20 cellular contexts compared by ENCODE assay signal in genomic region chr9:95036676-95037075, GRCh38.
DNase-seq lines count a peak whose midpoint lies in the region; ATAC-seq and TF ChIP-seq lines count a peak whose summit lies in the region.
"Had no signal": no experiment of that assay in that cellular context is flagged by ENCODE, and none has a peak within 500 bp of the region (broad histone marks: within the 10 kb centered on the region; RNA-seq: fewer than 3 reads in every experiment).

No MANE protein-coding gene starts in this region.

- DNase-seq in activated T-cell treated with anti-CD3 and anti-CD28 coated beads, Interleukin-2, amount 50 U/mL, for 72 hours, result no peak
- DNase-seq in activated T-cell treated with anti-CD3 and anti-CD28 coated beads, Interleukin-2, amount 50 U/mL, for 24 hours, result no peak
- DNase-seq in globus pallidus (ENCODE audit: low spot score), result peak; percentile 76
- DNase-seq in vagina (ENCODE audit: extremely low spot score in 2 of 2), result no peak
- no peak for DNase-seq in KG1 (lab: John Stamatoyannopoulos, UW)
- DNase-seq in middle frontal gyrus (ENCODE audit: extremely low spot score, low spot score), result no peak
- DNase-seq: 8988T; activated B cell treated with CpG ODN at 0.5 μM for 24 hours; activated CD8-positive, alpha-beta T cell treated with anti-CD3 and anti-CD28 coated beads for 36 hours; activated naive CD8-positive, alpha-beta T cell treated with anti-CD3 and anti-CD28 coated beads for 36 hours; activated T-cell treated with anti-CD3 and anti-CD28 coated beads, Interleukin-2, amount 50 U/mL, for 48 hours; naive B cell; NCI-H1048; NCI-H2081; NCI-H524 treated with DMSO at 0.1 percent for 48 hours had no signal

- H3K36me3 ChIP-seq in rectal smooth muscle tissue (ENCODE audit: control insufficient read depth, insufficient read depth, low read length) (no peaks in the 10 kb centered on the region), vagina (peaks cover 0 to 4% of the 10 kb centered on the region in 2 donors)

- H3K4me1 ChIP-seq in rectal smooth muscle tissue (ENCODE audit: control insufficient read depth, insufficient read depth, low read length) (peaks cover 49% of the 10 kb centered on the region), vagina (peaks cover 84% of the 10 kb centered on the region)

- no peak for ATAC-seq in activated T-cell treated with anti-CD3 and anti-CD28 coated beads, Interleukin-2, amount 50 U/mL, for 72 hours (replicated peaks in 1 of 2)
- ATAC-seq in HG03439 (IDR thresholded peaks at IDR 0.05; ENCODE audit: unreplicated experiment), result no peak
- ATAC-seq: activated CD8-positive, alpha-beta T cell treated with anti-CD3 and anti-CD28 coated beads for 36 hours; HCT116 had no signal

- H3K36me3 Mint-ChIP-seq in activated T-cell treated with anti-CD3 and anti-CD28 coated beads, Interleukin-2, amount 50 U/mL, for 72 hours (ENCODE audit: insufficient read depth in 2 of 2), result no peaks in the 10 kb centered on the region
- H3K36me3 Mint-ChIP-seq in activated T-cell treated with anti-CD3 and anti-CD28 coated beads, Interleukin-2, amount 50 U/mL, for 24 hours (ENCODE audit: low read depth), result peaks cover 1% of the 10 kb centered on the region

- H3K9me3 ChIP-seq in vagina, result no peaks in the 10 kb centered on the region
- H3K9me3 ChIP-seq: BLaER1 treated with 17β-estradiol and CSF1 and Interleukin-3, amounts not matched to agents 10 nM and 100 nM had no signal

- peak overlapping the region; percentile 31 for H3K27ac Mint-ChIP-seq in activated T-cell treated with anti-CD3 and anti-CD28 coated beads, Interleukin-2, amount 50 U/mL, for 72 hours
- no peak overlapping the region for H3K27ac Mint-ChIP-seq in activated T-cell treated with anti-CD3 and anti-CD28 coated beads, Interleukin-2, amount 50 U/mL, for 24 hours
- H3K27ac Mint-ChIP-seq: activated B cell treated with CpG ODN at 0.5 μM for 24 hours; activated CD8-positive, alpha-beta T cell treated with anti-CD3 and anti-CD28 coated beads for 36 hours; activated naive CD8-positive, alpha-beta T cell treated with anti-CD3 and anti-CD28 coated beads for 36 hours had no signal

- no peaks in the 10 kb centered on the region for H3K4me1 Mint-ChIP-seq in activated T-cell treated with anti-CD3 and anti-CD28 coated beads, Interleukin-2, amount 50 U/mL, for 72 hours (ENCODE audit: low read depth)
- H3K4me1 Mint-ChIP-seq in activated T-cell treated with anti-CD3 and anti-CD28 coated beads, Interleukin-2, amount 50 U/mL, for 24 hours (ENCODE audit: low read depth), result no peaks in the 10 kb centered on the region
- H3K4me1 Mint-ChIP-seq: activated B cell treated with CpG ODN at 0.5 μM for 24 hours; activated naive CD8-positive, alpha-beta T cell treated with anti-CD3 and anti-CD28 coated beads for 36 hours had no signal

- H3K9me3 Mint-ChIP-seq in activated T-cell treated with anti-CD3 and anti-CD28 coated beads, Interleukin-2, amount 50 U/mL, for 72 hours, result no peaks in the 10 kb centered on the region
- H3K9me3 Mint-ChIP-seq in activated T-cell treated with anti-CD3 and anti-CD28 coated beads, Interleukin-2, amount 50 U/mL, for 24 hours, result no peaks in the 10 kb centered on the region
- H3K9me3 Mint-ChIP-seq: activated B cell treated with CpG ODN at 0.5 μM for 24 hours; activated CD8-positive, alpha-beta T cell treated with anti-CD3 and anti-CD28 coated beads for 36 hours; activated naive CD8-positive, alpha-beta T cell treated with anti-CD3 and anti-CD28 coated beads for 36 hours; naive B cell had no signal

- H3K4me3 ChIP-seq in rectal smooth muscle tissue (ENCODE audit: low read length) (peak overlapping the region; percentile 19), vagina (no peak overlapping the region)
- H3K4me3 ChIP-seq: BLaER1 treated with 17β-estradiol and CSF1 and Interleukin-3, amounts not matched to agents 10 nM and 100 nM had no signal

- no peak for TF ChIP-seq POLR2A in vagina (IDR thresholded peaks at IDR 0.05)

- H3K27ac ChIP-seq in rectal smooth muscle tissue (ENCODE audit: low read depth, low read length), result peak overlapping the region; percentile 35
- H3K27ac ChIP-seq in vagina, result peak overlapping the region; percentile 45
- H3K27ac ChIP-seq: BLaER1 treated with 17β-estradiol and CSF1 and Interleukin-3, amounts not matched to agents 10 nM and 100 nM; KMS-11 had no signal

- TF ChIP-seq CTCF in vagina (IDR thresholded peaks at IDR 0.05), result no peak

- H3K27me3 ChIP-seq in rectal smooth muscle tissue (ENCODE audit: control insufficient read depth, insufficient read depth, low read length) (no peaks in the 10 kb centered on the region), vagina (no peaks in the 10 kb centered on the region)

- H3K27me3 Mint-ChIP-seq in activated T-cell treated with anti-CD3 and anti-CD28 coated beads, Interleukin-2, amount 50 U/mL, for 72 hours (ENCODE audit: low read depth), result no peaks in the 10 kb centered on the region
- H3K27me3 Mint-ChIP-seq in activated T-cell treated with anti-CD3 and anti-CD28 coated beads, Interleukin-2, amount 50 U/mL, for 24 hours, result no peaks in the 10 kb centered on the region
- H3K27me3 Mint-ChIP-seq: activated B cell treated with CpG ODN at 0.5 μM for 24 hours; activated CD8-positive, alpha-beta T cell treated with anti-CD3 and anti-CD28 coated beads for 36 hours; activated naive CD8-positive, alpha-beta T cell treated with anti-CD3 and anti-CD28 coated beads for 36 hours had no signal

- intact Hi-C loops in vagina (cut with DNase I), result no loop called here

- no peak overlapping the region for H3K9ac ChIP-seq in rectal smooth muscle tissue (ENCODE audit: low read length)
- H3K9ac ChIP-seq: BLaER1 treated with 17β-estradiol and CSF1 and Interleukin-3, amounts not matched to agents 10 nM and 100 nM; KMS-11 had no signal

- no peak overlapping the region for H3K4me3 Mint-ChIP-seq in activated T-cell treated with anti-CD3 and anti-CD28 coated beads, Interleukin-2, amount 50 U/mL, for 72 hours
- H3K4me3 Mint-ChIP-seq in activated T-cell treated with anti-CD3 and anti-CD28 coated beads, Interleukin-2, amount 50 U/mL, for 24 hours, result no peak overlapping the region
- H3K4me3 Mint-ChIP-seq: activated B cell treated with CpG ODN at 0.5 μM for 24 hours; activated CD8-positive, alpha-beta T cell treated with anti-CD3 and anti-CD28 coated beads for 36 hours; activated naive CD8-positive, alpha-beta T cell treated with anti-CD3 and anti-CD28 coated beads for 36 hours; naive B cell had no signal
